26 cellular contexts compared by ENCODE assay signal in genomic region chr10:128852902-128853301, GRCh38.
A peak's percentile ranks its signal among the peaks of the same experiment; 100 is the strongest.
DNase-seq lines count a peak whose midpoint lies in the region; ATAC-seq, FAIRE-seq and TF ChIP-seq lines count a peak whose summit lies in the region.
"Had no signal": no experiment of that assay in that cellular context is flagged by ENCODE, and none has a peak within 500 bp of the region (broad histone marks: within the 10 kb centered on the region; RNA-seq: fewer than 3 reads in every experiment).

No MANE protein-coding gene starts in this region.

- H3K79me2 ChIP-seq in hepatocyte: no peaks in the 10 kb centered on the region

- 92% methylated on average over 6 of the region's 6 CpGs for WGBS in hepatocyte (ENCODE audit: low lambda C conversion rate, missing lambda C conversion rate)
- 68 to 89% methylated on average over 6 of the region's 6 CpGs for WGBS in pancreas, 2 donors

- H3K9me2 ChIP-seq in hepatocyte (replicated peaks; ENCODE audit: insufficient read depth): no peaks in the 10 kb centered on the region

- H3K27me3 ChIP-seq in hepatocyte (peaks cover 3% of the 10 kb centered on the region), pancreas (no peaks in the 10 kb centered on the region)
- H3K27me3 ChIP-seq: BLaER1 had no signal

- FAIRE-seq in pancreas (lab: Jason Lieb, UNC): no peak
- FAIRE-seq: A204.1, D721Med, GM12878, GM19239, H1 had no signal

- intact Hi-C loops in pancreas (cut with DNase I) (no loop called here), left colon (cut with DNase I, micrococcal nuclease) (no loop called here)

- no peaks in the 10 kb centered on the region for H3K27me3 Mint-ChIP-seq in osteocyte (ENCODE audit: unreplicated experiment)
- H3K27me3 Mint-ChIP-seq: B cell had no signal

- ATAC-seq in pancreas: no peak
- ATAC-seq in left colon: no peak
- ATAC-seq: CD8-positive, alpha-beta T cell; GM12878 had no signal

- H3K36me3 Mint-ChIP-seq in osteocyte (ENCODE audit: unreplicated experiment): no peaks in the 10 kb centered on the region
- H3K36me3 Mint-ChIP-seq: CD4-positive, CD25-positive, alpha-beta regulatory T cell; CD8-positive, alpha-beta T cell had no signal

- H3K36me3 ChIP-seq in hepatocyte (replicated peaks; ENCODE audit: insufficient read depth, low read depth): no peaks in the 10 kb centered on the region
- H3K36me3 ChIP-seq in pancreas: no peaks in the 10 kb centered on the region
- H3K36me3 ChIP-seq: BLaER1 had no signal

- peak overlapping the region; percentile 91 for H3K27ac ChIP-seq in hepatocyte
- H3K27ac ChIP-seq in pancreas: no peak overlapping the region
- H3K27ac ChIP-seq: 22Rv1, BLaER1, C4-2B, GM23248 had no signal

- no peaks in the 10 kb centered on the region for H4K20me1 ChIP-seq in hepatocyte (ENCODE audit: insufficient read depth, poor library complexity, severe bottlenecking)
- H4K20me1 ChIP-seq: BLaER1 had no signal

- no peaks in the 10 kb centered on the region for H3K4me1 Mint-ChIP-seq in osteocyte (ENCODE audit: unreplicated experiment)
- H3K4me1 Mint-ChIP-seq: B cell; CD4-positive, CD25-positive, alpha-beta regulatory T cell had no signal

- no peak overlapping the region for H3K4me3 Mint-ChIP-seq in osteocyte (ENCODE audit: unreplicated experiment)
- H3K4me3 Mint-ChIP-seq: B cell; CD4-positive, CD25-positive, alpha-beta regulatory T cell; CD8-positive, alpha-beta T cell had no signal

- TF ChIP-seq CTCF in hepatocyte (IDR thresholded peaks at IDR 0.05; ENCODE audit: poor library complexity) (no peak), osteocyte (IDR thresholded peaks at IDR 0.05) (no peak), pancreas (IDR thresholded peaks at IDR 0.05) (no peak)

- no peak overlapping the region for H3K27ac Mint-ChIP-seq in osteocyte (ENCODE audit: unreplicated experiment)
- H3K27ac Mint-ChIP-seq: B cell; CD4-positive, CD25-positive, alpha-beta regulatory T cell; CD8-positive, alpha-beta T cell had no signal

- no peaks in the 10 kb centered on the region for H3K9me3 ChIP-seq in hepatocyte (ENCODE audit: low read depth)
- H3K9me3 ChIP-seq in pancreas: no peaks in the 10 kb centered on the region
- H3K9me3 ChIP-seq: BLaER1, Caco-2 had no signal

- no peak overlapping the region for H2AFZ ChIP-seq in hepatocyte
- H2AFZ ChIP-seq: GM23248 had no signal

- DNase-seq in DMS79 treated with DMSO at 0.1 percent for 48 hours (lab: John Stamatoyannopoulos, UW) (peak; percentile 4), DMS79 (lab: John Stamatoyannopoulos, UW) (no peak), hepatocyte (ENCODE audit: low spot score) (no peak), osteocyte (ENCODE audit: extremely low spot score, unreplicated experiment) (peak; percentile 64), UCSD-AML1 (lab: John Stamatoyannopoulos, UW; ENCODE audit: unreplicated experiment) (no peak), pancreas (no peak), left colon (no peak)
- DNase-seq: Caco-2; CD4-positive, CD25-positive, alpha-beta regulatory T cell; CD8-positive, alpha-beta T cell; DMS 273 treated with DMSO at 0.1 percent for 48 hours; DMS53; EL; GDM1; GM23248; H7; HCEC 1CT had no signal

- H3K4me2 ChIP-seq in hepatocyte: no peak overlapping the region
- H3K4me2 ChIP-seq: BLaER1 had no signal

- H3K4me1 ChIP-seq in hepatocyte (ENCODE audit: insufficient read depth) (peaks cover 29% of the 10 kb centered on the region), pancreas (peaks cover 0 to 6% (median 0%) of the 10 kb centered on the region in 3 donors)
- H3K4me1 ChIP-seq: BLaER1, Caco-2 had no signal

- peaks cover 5% of the 10 kb centered on the region for H3K9me3 Mint-ChIP-seq in osteocyte (ENCODE audit: unreplicated experiment)
- H3K9me3 Mint-ChIP-seq: CD8-positive, alpha-beta T cell had no signal

- H3K4me3 ChIP-seq in hepatocyte (no peak overlapping the region), pancreas (no peak overlapping the region)
- H3K4me3 ChIP-seq: BLaER1, GM12878, GM23248 had no signal

Comparison
In these comparisons a context has a peak if more than half of its experiments do, and no peak if none do; other contexts are left out.
1. DNase-seq: peak in DMS79 treated with DMSO at 0.1 percent for 48 hours (single experiment) and osteocyte (single experiment); none in DMS79 (single experiment), hepatocyte (single experiment), UCSD-AML1 (single experiment), pancreas (0 of 6) and left colon (0 of 2).